ENCODE assay signal across 8 cellular contexts in the genomic region with DNA sequence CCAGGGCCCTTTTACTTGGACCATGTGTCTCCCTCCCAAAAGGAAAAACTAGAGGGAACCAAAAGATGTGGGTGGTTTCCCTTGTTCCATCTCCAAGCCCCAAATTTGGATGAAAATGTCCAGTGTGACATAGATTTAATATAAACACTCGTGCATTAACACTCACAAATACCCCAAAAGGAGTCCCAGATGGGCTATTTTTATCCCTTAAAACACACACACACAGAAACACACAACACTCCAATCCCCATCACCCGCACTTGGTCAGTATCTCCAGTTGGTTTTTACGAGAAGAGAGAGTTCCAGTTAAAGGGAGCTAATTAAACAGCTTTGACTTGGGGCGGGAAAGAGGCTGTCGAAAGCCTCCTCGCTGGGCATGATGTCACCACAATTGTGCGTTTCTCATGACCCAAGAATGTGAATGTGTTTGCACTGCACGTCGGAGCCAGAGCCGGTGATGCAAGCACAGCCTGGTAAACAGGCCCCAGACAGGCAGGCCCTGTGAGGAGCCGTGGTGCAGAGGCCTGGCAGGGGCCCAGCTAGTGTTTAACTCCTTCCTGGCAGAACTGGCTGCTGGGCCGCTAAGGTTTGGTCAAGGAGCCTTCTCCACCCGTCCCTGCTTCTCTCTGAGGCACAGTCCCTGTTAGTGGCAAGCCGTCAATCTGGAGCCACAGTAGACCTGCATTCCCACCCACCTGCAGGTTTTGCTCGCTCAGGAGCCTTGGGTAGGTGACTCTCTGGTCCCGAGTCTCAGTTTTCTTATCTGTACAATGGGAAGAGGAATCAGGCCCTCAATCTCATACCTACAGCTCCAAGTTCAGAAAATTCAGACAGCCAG. TPM values are rescaled to one million over a fixed set of nuclear protein-coding genes. Genes with fewer than 3 reads are reported as not detected.
DNase-seq lines count a peak whose midpoint lies in the region; ATAC-seq and TF ChIP-seq lines count a peak whose summit lies in the region.

No MANE protein-coding gene starts in this region.

- intact Hi-C loops in PC-3 (cut with micrococcal nuclease): no loop called here

- H3K4me3 Mint-ChIP-seq in activated T-helper 17 cell treated with anti-CD3 and anti-CD28 coated beads, Interleukin-2, amount 50 U/mL, for 72 hours: no peak overlapping the region

- H3K27ac Mint-ChIP-seq in activated T-helper 17 cell treated with anti-CD3 and anti-CD28 coated beads, Interleukin-2, amount 50 U/mL, for 72 hours: no peak overlapping the region

- H3F3A ChIP-seq in PC-3 (ENCODE audit: low read length, unreplicated experiment): no peaks in the 10 kb centered on the region

- no peaks in the 10 kb centered on the region for H3K4me1 Mint-ChIP-seq in activated T-helper 17 cell treated with anti-CD3 and anti-CD28 coated beads, Interleukin-2, amount 50 U/mL, for 72 hours

- H3K4me1 ChIP-seq in PC-3 (ENCODE audit: insufficient read depth, low read length) (peaks cover 11% of the 10 kb centered on the region; the same call in 1 of the 2 replicates), esophagus (ENCODE audit: control insufficient read depth in 2 of 2, insufficient read depth in 2 of 2, low read length in 1 of 2) (no peaks in the 10 kb centered on the region), muscle layer of colon (ENCODE audit: insufficient read depth, low read length) (peaks cover 32% of the 10 kb centered on the region)

- no peaks in the 10 kb centered on the region for H3K79me2 ChIP-seq in PC-3 (ENCODE audit: low read length)

- H4K20me1 ChIP-seq in PC-3 (ENCODE audit: low read length): no peaks in the 10 kb centered on the region

- H3K36me3 Mint-ChIP-seq in activated T-helper 17 cell treated with anti-CD3 and anti-CD28 coated beads, Interleukin-2, amount 50 U/mL, for 72 hours (ENCODE audit: low read depth): no peaks in the 10 kb centered on the region

- CTCF ChIA-PET in PC-3 (lab: Charles Lee): no interaction called here

- no peak overlapping the region for H2AFZ ChIP-seq in PC-3 (ENCODE audit: low read length)

- H3K9ac ChIP-seq in PC-3 (ENCODE audit: low read length) (no peak overlapping the region; the same call in 1 of the 2 replicates), muscle layer of colon (ENCODE audit: low read length) (peak overlapping the region; percentile 63)

- POLR2A ChIA-PET in PC-3 (lab: Charles Lee; ENCODE audit: unreplicated experiment): interaction anchor here (0.6 kb wide), 1 partner anchor 27 kb away, joined by 3 read pairs; no protein-coding TSS in a partner anchor

- H3K27me3 Mint-ChIP-seq in activated T-helper 17 cell treated with anti-CD3 and anti-CD28 coated beads, Interleukin-2, amount 50 U/mL, for 72 hours: no peaks in the 10 kb centered on the region

- H3K4me2 ChIP-seq in PC-3 (ENCODE audit: low read length): peak overlapping the region; percentile 33; the same call in 1 of the 2 replicates

- ATAC-seq in PC-3: peak; percentile 89
- ATAC-seq in activated T-helper 17 cell treated with anti-CD3 and anti-CD28 coated beads, Interleukin-2, amount 50 U/mL, for 72 hours (replicated peaks): no peak
- no peak for ATAC-seq in activated CD4-positive, CD25-positive, alpha-beta regulatory T cell treated with anti-CD3 and anti-CD28 coated beads, Interleukin-2, amount 50 U/mL, for 24 hours

- H3K27ac ChIP-seq in PC-3 (ENCODE audit: low read length) (peak overlapping the region; percentile 23; the same call in 1 of the 2 replicates), esophagus (ENCODE audit: low read depth in 2 of 2, low read length in 1 of 2) (peak overlapping the region; percentile 79 to 87), muscle layer of colon (ENCODE audit: low read depth, low read length) (peak overlapping the region; percentile 70)

- no peaks in the 10 kb centered on the region for H3K9me3 Mint-ChIP-seq in activated T-helper 17 cell treated with anti-CD3 and anti-CD28 coated beads, Interleukin-2, amount 50 U/mL, for 72 hours

- H3K27me3 ChIP-seq in PC-3 (ENCODE audit: low read length) (no peaks in the 10 kb centered on the region), esophagus (ENCODE audit: control insufficient read depth in 1 of 2, insufficient read depth in 2 of 2, low read length in 2 of 2) (no peaks in the 10 kb centered on the region), muscle layer of colon (ENCODE audit: control insufficient read depth in 1 of 2, insufficient read depth in 2 of 2, low read length in 2 of 2) (no peaks in the 10 kb centered on the region)

- WGBS in esophagus, 2 donors: 36 to 37% methylated on average over 16 of the region's 16 CpGs

- TF ChIP-seq CTCF in PC-3 (conservative IDR thresholded peaks at IDR 0.05; ENCODE audit: low read depth, low read length): no peak

- peak; percentile 99 for DNase-seq in EL
- peak; percentile 83 for DNase-seq in PC-3
- DNase-seq in NCI-H526 (lab: John Stamatoyannopoulos, UW): no peak
- DNase-seq in activated gamma-delta T cell (lab: John Stamatoyannopoulos, UW): no peak

- no peak overlapping the region for H3K4me3 ChIP-seq in PC-3 (ENCODE audit: low read length)
- no peak overlapping the region for H3K4me3 ChIP-seq in esophagus (ENCODE audit: low read depth in 1 of 2, low read length in 2 of 2)
- no peak overlapping the region for H3K4me3 ChIP-seq in muscle layer of colon (ENCODE audit: low read depth in 1 of 2, low read length in 2 of 2)

- H3K9me3 ChIP-seq in PC-3 (ENCODE audit: low read length) (no peaks in the 10 kb centered on the region), esophagus (ENCODE audit: control insufficient read depth in 2 of 2, insufficient read depth in 1 of 2, low read depth in 1 of 2, low read length in 1 of 2) (no peaks in the 10 kb centered on the region), muscle layer of colon (ENCODE audit: low read length) (no peaks in the 10 kb centered on the region)

- no peaks in the 10 kb centered on the region for H3K36me3 ChIP-seq in PC-3 (ENCODE audit: low read depth, low read length)
- no peaks in the 10 kb centered on the region for H3K36me3 ChIP-seq in esophagus (ENCODE audit: control insufficient read depth in 2 of 2, insufficient read depth in 2 of 2, low read length in 1 of 2)
- H3K36me3 ChIP-seq in muscle layer of colon (ENCODE audit: insufficient read depth, low read length): no peaks in the 10 kb centered on the region

- no peaks in the 10 kb centered on the region for H3K9me2 ChIP-seq in PC-3 (replicated peaks; ENCODE audit: low read length)

- no TSS peak for BruUV-seq in PC-3 (replicated peaks; lab: Mats Ljungman, UMichigan)

RNA-seq across cellular contexts. Expression of gene SMTN, which starts 25.6 kb away (rescaled TPM):
- 145 and 167 TPM in 2 replicates for total RNA-seq in PC-3 (2014; rRNA removed)
- polyA plus RNA-seq in esophagus: 100 to 1,000 TPM; 100 to 103 TPM
- total RNA-seq in activated T-helper 17 cell treated with anti-CD3 and anti-CD28 coated beads, Interleukin-2, amount 50 U/mL, for 72 hours: 10 to 100 TPM; 42.6 to 58.4 TPM

RNA-seq across cellular contexts. Expression of gene SELENOM, which starts 51.8 kb away (rescaled TPM):
- total RNA-seq in PC-3 (2014; rRNA removed): 36.8 and 56.7 TPM in 2 replicates
- polyA plus RNA-seq in esophagus: 100 to 1,000 TPM in 1 of 2 donors, 10 to 100 TPM in 1; 41.1 to 127 TPM
- 10 to 100 TPM in 1 of 2 donors, 1 to 10 TPM in 1; 4.5 to 20.4 TPM for total RNA-seq in activated T-helper 17 cell treated with anti-CD3 and anti-CD28 coated beads, Interleukin-2, amount 50 U/mL, for 72 hours

Comparison
In these comparisons a context has a peak if more than half of its experiments do, and no peak if none do; other contexts are left out.
1. DNase-seq: peak in EL (single experiment) and PC-3 (single experiment); none in NCI-H526 (0 of 2) and activated gamma-delta T cell (single experiment).
2. H3K27ac ChIP-seq: peak in every context shown above with its lines; median percentile 83 in esophagus; 70 in muscle layer of colon; 23 in PC-3.